Comparison of ENCODE assay signal across 14 cellular contexts in the genomic region with DNA sequence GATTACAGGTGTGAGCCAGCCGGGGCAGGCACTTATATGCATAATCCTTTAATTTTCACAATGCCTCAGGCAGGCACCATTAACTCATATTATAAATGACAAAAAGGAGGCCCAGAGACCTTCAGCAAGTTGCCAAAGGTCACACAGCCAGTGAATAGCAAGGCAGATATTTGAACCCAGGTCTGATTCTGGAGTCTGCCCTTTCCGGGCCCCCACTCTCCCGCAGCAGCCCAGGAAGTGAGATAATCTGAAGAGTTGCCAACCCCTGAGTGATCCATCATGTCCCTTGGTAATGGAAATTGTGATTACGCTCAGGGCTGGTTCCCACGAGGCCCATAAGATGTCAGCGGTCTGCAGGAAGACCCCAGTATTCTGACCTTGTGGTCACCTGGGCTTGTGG.
"Had no signal": no experiment of that assay in that cellular context is flagged by ENCODE, and none has a peak within 500 bp of the region (broad histone marks: within the 10 kb centered on the region; RNA-seq: fewer than 3 reads in every experiment).

No MANE protein-coding gene starts in this region.

- H3K4me1 Mint-ChIP-seq: activated naive CD8-positive, alpha-beta T cell treated with anti-CD3 and anti-CD28 coated beads, Interleukin-2, amount 10 ng/mL, durations not matched to agents 7 days and 5 days had no signal

- H3K4me3 Mint-ChIP-seq: activated CD4-positive, alpha-beta memory T cell treated with anti-CD3 and anti-CD28 coated beads for 36 hours; activated naive CD8-positive, alpha-beta T cell treated with anti-CD3 and anti-CD28 coated beads, Interleukin-2, amount 10 ng/mL, durations not matched to agents 7 days and 5 days; dendritic cell treated with granulocyte-macrophage colony-stimulating factor and Interleukin-4, amounts not matched to agents 40 ng/mL and 50 ng/mL, for 4 days; naive thymus-derived CD4-positive, alpha-beta T cell had no signal

- H3K27me3 Mint-ChIP-seq: activated CD4-positive, alpha-beta memory T cell treated with anti-CD3 and anti-CD28 coated beads for 36 hours; activated naive CD8-positive, alpha-beta T cell treated with anti-CD3 and anti-CD28 coated beads, Interleukin-2, amount 10 ng/mL, durations not matched to agents 7 days and 5 days; naive thymus-derived CD4-positive, alpha-beta T cell had no signal

- H3K9me3 ChIP-seq: lower lobe of right lung, upper lobe of left lung had no signal

- DNase-seq: activated CD4-positive, alpha-beta memory T cell treated with anti-CD3 and anti-CD28 coated beads for 36 hours; activated gamma-delta T cell treated with Interleukin-2 at 50 U/mL for 16 hours; activated naive CD8-positive, alpha-beta T cell treated with anti-CD3 and anti-CD28 coated beads, Interleukin-2, amount 10 ng/mL, durations not matched to agents 7 days and 5 days; activated T-cell treated with anti-CD3 and anti-CD28 coated beads, Interleukin-2, amount 50 U/mL, for 48 hours; glutamatergic neuron; lower lobe of right lung; naive thymus-derived CD4-positive, alpha-beta T cell; occipital lobe; SHP77 treated with DMSO at 0.1 percent for 48 hours; stimulated activated CD4-positive, alpha-beta T cell treated with anti-CD3 and anti-CD28 coated beads, Interleukin-4, amount 100 ng/mL, for 1 hour; T-helper 2 cell; upper lobe of left lung had no signal

- H3K27ac Mint-ChIP-seq: activated CD4-positive, alpha-beta memory T cell treated with anti-CD3 and anti-CD28 coated beads for 36 hours; activated naive CD8-positive, alpha-beta T cell treated with anti-CD3 and anti-CD28 coated beads, Interleukin-2, amount 10 ng/mL, durations not matched to agents 7 days and 5 days; dendritic cell treated with granulocyte-macrophage colony-stimulating factor and Interleukin-4, amounts not matched to agents 40 ng/mL and 50 ng/mL, for 4 days; naive thymus-derived CD4-positive, alpha-beta T cell had no signal

- H3K27ac ChIP-seq: lower lobe of right lung, upper lobe of left lung had no signal

- H3K27me3 ChIP-seq: upper lobe of left lung had no signal

- H3K36me3 Mint-ChIP-seq: activated CD4-positive, alpha-beta memory T cell treated with anti-CD3 and anti-CD28 coated beads for 36 hours; activated naive CD8-positive, alpha-beta T cell treated with anti-CD3 and anti-CD28 coated beads, Interleukin-2, amount 10 ng/mL, durations not matched to agents 7 days and 5 days had no signal

- ATAC-seq: esophagus mucosa; lower lobe of right lung; naive thymus-derived CD4-positive, alpha-beta T cell had no signal

- H3K4me3 ChIP-seq: lower lobe of right lung, upper lobe of left lung had no signal

- H3K36me3 ChIP-seq: lower lobe of right lung, upper lobe of left lung had no signal
